In the genomic region with DNA sequence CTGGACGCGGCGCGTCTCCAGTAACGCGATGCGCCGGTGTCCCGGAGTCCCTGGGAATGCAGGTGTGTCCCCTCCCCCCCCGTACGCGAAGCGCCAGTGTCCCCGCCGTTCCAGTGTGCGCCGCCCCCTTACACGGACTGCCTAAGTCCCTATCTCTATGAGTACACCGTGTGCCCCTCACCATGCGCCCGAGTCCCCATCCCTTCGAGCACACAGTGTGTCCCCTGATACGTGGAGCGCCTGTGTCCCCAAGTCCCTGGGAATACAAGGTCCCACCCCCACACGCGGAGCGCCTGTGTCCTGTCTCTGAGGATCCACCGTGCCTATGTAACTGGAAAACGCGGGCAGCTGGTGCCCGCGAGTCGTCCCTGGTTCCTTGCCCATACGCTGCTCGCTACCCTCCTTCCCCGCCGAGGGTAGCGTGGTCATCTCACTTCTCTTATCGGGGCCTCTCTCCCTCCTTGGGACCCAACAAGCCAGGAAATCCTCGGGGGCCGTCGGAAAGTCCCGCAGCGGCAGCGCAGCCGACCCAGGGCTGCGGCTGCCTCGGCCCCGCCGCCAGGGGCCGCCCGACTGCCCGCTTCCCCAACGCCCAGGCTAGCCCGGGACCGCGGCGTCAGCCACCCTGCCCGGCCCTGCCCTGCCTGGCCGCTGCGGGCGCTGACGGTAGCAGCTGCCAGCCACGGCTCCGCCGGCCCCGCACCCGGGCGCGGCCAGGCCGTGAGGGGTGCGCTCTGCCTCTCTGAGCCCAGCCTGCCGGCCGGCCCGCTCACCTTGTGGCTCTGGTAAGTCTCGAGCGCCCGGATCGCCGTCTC, we compare ENCODE assay signal across 8 cellular contexts. TPM values are rescaled to one million over a fixed set of nuclear protein-coding genes. Genes with fewer than 3 reads are reported as not detected.
A peak's percentile ranks its signal among the peaks of the same experiment; 100 is the strongest.
DNase-seq lines count a peak whose midpoint lies in the region; ATAC-seq and TF ChIP-seq lines count a peak whose summit lies in the region.

No MANE protein-coding gene starts in this region.

- H3K27me3 Mint-ChIP-seq in CD14-positive monocyte (ENCODE audit: low read depth in 3 of 3), result peaks cover 5 to 28% (median 15%) of the 10 kb centered on the region in 3 donors
- H3K27me3 Mint-ChIP-seq in activated T-cell treated with anti-CD3 and anti-CD28 coated beads, Interleukin-2, amount 50 U/mL, for 72 hours (ENCODE audit: low read depth), result no peaks in the 10 kb centered on the region

- peak overlapping the region; percentile 66 for H3K27ac ChIP-seq in OCI-LY3 (ENCODE audit: low read length)
- H3K27ac ChIP-seq in esophagus squamous epithelium, result peak overlapping the region; percentile 98 to 100 (median 99)

- 0 out of 2 replicates have a peak overlapping the region, but pooled peaks have one; percentile 26 for H2AFZ ChIP-seq in OCI-LY3 (ENCODE audit: low read depth, low read length)

- H3K9ac ChIP-seq in OCI-LY3 (ENCODE audit: low read length), result peak overlapping the region; percentile 96

- peak overlapping the region; percentile 99 for H3K4me3 Mint-ChIP-seq in CD14-positive monocyte
- peak overlapping the region; percentile 98 to 99 for H3K4me3 Mint-ChIP-seq in activated T-cell treated with anti-CD3 and anti-CD28 coated beads, Interleukin-2, amount 50 U/mL, for 72 hours

- peak overlapping the region; percentile 95 for H3K4me3 ChIP-seq in OCI-LY3 (ENCODE audit: low read length)
- peak overlapping the region; percentile 58 to 99 (median 89) for H3K4me3 ChIP-seq in esophagus squamous epithelium

- no peak for TF ChIP-seq POLR2A in esophagus squamous epithelium (IDR thresholded peaks at IDR 0.05)

- no peaks in the 10 kb centered on the region for H3K9me3 ChIP-seq in OCI-LY3 (ENCODE audit: insufficient read depth, low read length)
- no peaks in the 10 kb centered on the region for H3K9me3 ChIP-seq in esophagus squamous epithelium

- H3K79me2 ChIP-seq in OCI-LY3 (ENCODE audit: low read length), result peaks cover 55% of the 10 kb centered on the region

- DNase-seq in CD14-positive monocyte (ENCODE audit: low spot score) (peak; percentile 78), esophagus squamous epithelium (lab: John Stamatoyannopoulos, UW) (peak; percentile 60), myocyte (ENCODE audit: low read depth) (peak; percentile 89)
- peak; percentile 84 to 89 for DNase-seq in activated T-cell treated with anti-CD3 and anti-CD28 coated beads, Interleukin-2, amount 50 U/mL, for 72 hours
- DNase-seq in stimulated activated CD8-positive, alpha-beta memory T cell treated with anti-CD3 and anti-CD28 coated beads, Interleukin-7, amount 100 ng/mL, for 4 hours (ENCODE audit: low read depth in 2 of 2), result peak; percentile 24 to 72

- ATAC-seq in GM19035 (IDR thresholded peaks at IDR 0.05; ENCODE audit: unreplicated experiment), result peak; percentile 56
- peak; percentile 68 for ATAC-seq in HG03354 (IDR thresholded peaks at IDR 0.05; ENCODE audit: poor library complexity, severe bottlenecking, unreplicated experiment)
- ATAC-seq in activated T-cell treated with anti-CD3 and anti-CD28 coated beads, Interleukin-2, amount 50 U/mL, for 72 hours (replicated peaks in 1 of 2), result peak; percentile 69 to 73

- no peaks in the 10 kb centered on the region for H3K27me3 ChIP-seq in OCI-LY3 (ENCODE audit: low read depth, low read length)
- no peaks in the 10 kb centered on the region for H3K27me3 ChIP-seq in esophagus squamous epithelium

- intact Hi-C loops in CD14-positive monocyte (cut with micrococcal nuclease) (loop anchor here (5.0 to 10.0 kb wide), 3 partner anchors 104 to 374 kb away; no protein-coding TSS in a partner anchor), esophagus squamous epithelium (cut with DNase I) (loop anchor here (5.0 kb wide), 1 partner anchor 376 kb away; no protein-coding TSS in a partner anchor)

- H3K36me3 ChIP-seq in OCI-LY3 (replicated peaks; ENCODE audit: low read depth, low read length), result no peaks in the 10 kb centered on the region
- no peaks in the 10 kb centered on the region for H3K36me3 ChIP-seq in esophagus squamous epithelium

- H3K27ac Mint-ChIP-seq in CD14-positive monocyte, result peak overlapping the region; percentile 94 to 99 (median 98)
- H3K27ac Mint-ChIP-seq in activated T-cell treated with anti-CD3 and anti-CD28 coated beads, Interleukin-2, amount 50 U/mL, for 72 hours, result peak overlapping the region; percentile 97

- peaks cover 24% of the 10 kb centered on the region for H4K20me1 ChIP-seq in OCI-LY3 (ENCODE audit: insufficient read depth, low read length)

- peak; percentile 85 for TF ChIP-seq CTCF in CD14-positive monocyte (IDR thresholded peaks at IDR 0.05)
- TF ChIP-seq CTCF in OCI-LY3 (IDR thresholded peaks at IDR 0.05; ENCODE audit: low read depth, low read length), result peak; percentile 55
- peak; percentile 22 to 97 (median 86) for TF ChIP-seq CTCF in esophagus squamous epithelium (IDR thresholded peaks at IDR 0.05)

- H3K4me1 ChIP-seq in OCI-LY3 (ENCODE audit: low read length), result peaks cover 31% of the 10 kb centered on the region
- peaks cover 23 to 72% (median 28%) of the 10 kb centered on the region in 3 donors for H3K4me1 ChIP-seq in esophagus squamous epithelium

- 0 to 4% methylated on average over 9 of the region's 80 CpGs for WGBS in esophagus squamous epithelium, 2 donors

- H3K4me2 ChIP-seq in OCI-LY3 (ENCODE audit: low read length), result peak overlapping the region; percentile 98

- peaks cover 6 to 17% of the 10 kb centered on the region in 2 donors for H3K36me3 Mint-ChIP-seq in CD14-positive monocyte
- peaks cover 18% of the 10 kb centered on the region in 2 donors for H3K36me3 Mint-ChIP-seq in activated T-cell treated with anti-CD3 and anti-CD28 coated beads, Interleukin-2, amount 50 U/mL, for 72 hours (ENCODE audit: insufficient read depth in 2 of 2)

- peaks cover 0 to 2% (median 0%) of the 10 kb centered on the region in 7 donors for H3K9me3 Mint-ChIP-seq in CD14-positive monocyte
- no peaks in the 10 kb centered on the region for H3K9me3 Mint-ChIP-seq in activated T-cell treated with anti-CD3 and anti-CD28 coated beads, Interleukin-2, amount 50 U/mL, for 72 hours

- peaks cover 50% of the 10 kb centered on the region for H3K4me1 Mint-ChIP-seq in CD14-positive monocyte
- peaks cover 70% of the 10 kb centered on the region for H3K4me1 Mint-ChIP-seq in activated T-cell treated with anti-CD3 and anti-CD28 coated beads, Interleukin-2, amount 50 U/mL, for 72 hours (ENCODE audit: low read depth)

RNA-seq across cellular contexts. Expression of a gene that starts 0.6 kb away (rescaled TPM):
- 1 to 10 TPM; 3.1 to 5.8 TPM for polyA plus RNA-seq in CD14-positive monocyte
- 100 to 1,000 TPM in 1 of 2 donors, 10 to 100 TPM in 1; 76.3 to 113 TPM for total RNA-seq in activated T-cell treated with anti-CD3 and anti-CD28 coated beads, Interleukin-2, amount 50 U/mL, for 72 hours
- total RNA-seq in esophagus squamous epithelium (100 to 1,000 TPM in 3 of 4 donors, 10 to 100 TPM in 1; 74.9 to 124 (median 121) TPM), myocyte (25.7 and 33.1 TPM in 2 replicates)
- 27.2 TPM for polyA plus RNA-seq in myocyte (2012)

Comparison
In these comparisons a context has a peak if more than half of its experiments do, and no peak if none do; other contexts are left out.
1. Peak in every context shown above with its lines: DNase-seq, ATAC-seq, H3K4me3 ChIP-seq and H3K27ac ChIP-seq.